8 cellular contexts compared by ENCODE assay signal in the genomic region with DNA sequence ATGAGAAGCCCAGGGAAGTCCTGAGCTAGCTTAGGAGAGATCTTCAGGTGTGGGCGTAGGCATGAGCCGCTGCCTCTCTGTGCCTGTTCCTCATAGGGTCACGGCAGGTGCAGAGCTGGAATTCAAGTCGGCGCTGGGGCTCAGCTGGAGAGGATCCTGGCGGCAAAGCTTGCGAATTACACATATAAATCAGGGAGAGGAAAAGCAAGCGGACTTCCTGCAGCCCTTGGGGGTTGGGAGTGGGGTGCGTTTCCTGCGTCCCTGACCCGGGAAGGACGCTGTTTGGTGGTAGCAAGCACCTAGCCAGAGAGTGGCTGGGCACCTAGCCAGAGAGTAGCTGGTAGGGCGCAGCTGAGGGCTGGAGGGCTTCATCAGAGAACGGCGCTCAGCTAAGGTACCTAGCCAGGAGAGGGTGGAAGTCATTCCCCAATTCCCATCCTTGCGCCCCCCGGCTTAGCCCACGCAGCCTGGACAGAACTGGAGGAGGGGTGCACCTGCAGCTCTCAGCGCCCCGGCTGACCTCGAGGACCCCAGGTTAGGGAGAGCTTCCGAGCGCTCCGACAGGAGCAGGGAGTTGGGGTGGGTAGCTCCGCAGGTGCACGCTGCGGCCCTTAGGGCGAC. TPM values are rescaled to one million over a fixed set of nuclear protein-coding genes. Genes with fewer than 3 reads are reported as not detected.
DNase-seq lines count a peak whose midpoint lies in the region; ATAC-seq and TF ChIP-seq lines count a peak whose summit lies in the region.

No MANE protein-coding gene starts in this region.

- no peak overlapping the region for H3K27ac Mint-ChIP-seq in activated naive CD8-positive, alpha-beta T cell treated with anti-CD3 and anti-CD28 coated beads for 36 hours
- peak overlapping the region; percentile 48 for H3K27ac Mint-ChIP-seq in glutamatergic neuron (ENCODE audit: unreplicated experiment)

- DNase-seq in NCI-H524 treated with DMSO at 0.1 percent for 48 hours (lab: John Stamatoyannopoulos, UW), result peak; percentile 42
- peak; percentile 8 for DNase-seq in activated naive CD8-positive, alpha-beta T cell treated with anti-CD3 and anti-CD28 coated beads for 36 hours
- DNase-seq in glutamatergic neuron, result peak; percentile 67
- peak; percentile 35 for DNase-seq in occipital lobe (lab: John Stamatoyannopoulos, UW)
- no peak for DNase-seq in T1000 (lab: John Stamatoyannopoulos, UW)
- DNase-seq in GOT3 (lab: John Stamatoyannopoulos, UW), result no peak

- peaks cover 41% of the 10 kb centered on the region for H3K27me3 Mint-ChIP-seq in activated naive CD8-positive, alpha-beta T cell treated with anti-CD3 and anti-CD28 coated beads for 36 hours
- H3K27me3 Mint-ChIP-seq in glutamatergic neuron (ENCODE audit: unreplicated experiment), result peaks cover 20% of the 10 kb centered on the region

- peak; percentile 6 for ATAC-seq in HG03196 (IDR thresholded peaks at IDR 0.05; ENCODE audit: unreplicated experiment)

- peaks cover 21% of the 10 kb centered on the region for H3K4me1 Mint-ChIP-seq in activated naive CD8-positive, alpha-beta T cell treated with anti-CD3 and anti-CD28 coated beads for 36 hours
- peaks cover 10% of the 10 kb centered on the region for H3K4me1 Mint-ChIP-seq in glutamatergic neuron (ENCODE audit: low read depth, unreplicated experiment)

- no peaks in the 10 kb centered on the region for H3K9me3 Mint-ChIP-seq in activated naive CD8-positive, alpha-beta T cell treated with anti-CD3 and anti-CD28 coated beads for 36 hours
- peaks cover 8% of the 10 kb centered on the region for H3K9me3 Mint-ChIP-seq in glutamatergic neuron (ENCODE audit: unreplicated experiment)

- peak overlapping the region; percentile 63 for H3K4me3 Mint-ChIP-seq in activated naive CD8-positive, alpha-beta T cell treated with anti-CD3 and anti-CD28 coated beads for 36 hours
- H3K4me3 Mint-ChIP-seq in glutamatergic neuron (ENCODE audit: unreplicated experiment), result peak overlapping the region; percentile 86

- peak; percentile 25; the same call in 1 of the 3 replicates for TF ChIP-seq CTCF in GM12872 (IDR thresholded peaks at IDR 0.05; ENCODE audit: insufficient read depth, low read depth, low read length)
- peak; percentile 52 for TF ChIP-seq CTCF in glutamatergic neuron (IDR thresholded peaks at IDR 0.05; ENCODE audit: partially characterized antibody, unreplicated experiment)

- no peaks in the 10 kb centered on the region for H3K36me3 Mint-ChIP-seq in activated naive CD8-positive, alpha-beta T cell treated with anti-CD3 and anti-CD28 coated beads for 36 hours
- H3K36me3 Mint-ChIP-seq in glutamatergic neuron (ENCODE audit: unreplicated experiment), result no peaks in the 10 kb centered on the region

RNA-seq across cellular contexts. Expression of gene EFR3B, which starts 0.5 kb away (rescaled TPM):
- total RNA-seq in activated naive CD8-positive, alpha-beta T cell treated with anti-CD3 and anti-CD28 coated beads for 36 hours, result under 1 TPM; 0.06 to 0.08 TPM
- total RNA-seq in glutamatergic neuron (ENCODE audit: unreplicated experiment) (22.9 TPM), occipital lobe (47.1 TPM)

Comparison
In these comparisons a context has a peak if more than half of its experiments do, and no peak if none do; other contexts are left out.
1. DNase-seq: peak in NCI-H524 treated with DMSO at 0.1 percent for 48 hours (single experiment), activated naive CD8-positive, alpha-beta T cell treated with anti-CD3 and anti-CD28 coated beads for 36 hours (single experiment), glutamatergic neuron (single experiment) and occipital lobe (single experiment); none in T1000 (single experiment) and GOT3 (single experiment).
2. RNA of gene EFR3B, which starts 0.5 kb away (total RNA-seq): 47.1 TPM in occipital lobe (single experiment) and 22.9 TPM in glutamatergic neuron (single experiment); 0.06 to 0.08 TPM in activated naive CD8-positive, alpha-beta T cell treated with anti-CD3 and anti-CD28 coated beads for 36 hours; every median in the first group is over 10 times any median in the second.